2 cellular contexts compared by ENCODE assay signal in the genomic region with DNA sequence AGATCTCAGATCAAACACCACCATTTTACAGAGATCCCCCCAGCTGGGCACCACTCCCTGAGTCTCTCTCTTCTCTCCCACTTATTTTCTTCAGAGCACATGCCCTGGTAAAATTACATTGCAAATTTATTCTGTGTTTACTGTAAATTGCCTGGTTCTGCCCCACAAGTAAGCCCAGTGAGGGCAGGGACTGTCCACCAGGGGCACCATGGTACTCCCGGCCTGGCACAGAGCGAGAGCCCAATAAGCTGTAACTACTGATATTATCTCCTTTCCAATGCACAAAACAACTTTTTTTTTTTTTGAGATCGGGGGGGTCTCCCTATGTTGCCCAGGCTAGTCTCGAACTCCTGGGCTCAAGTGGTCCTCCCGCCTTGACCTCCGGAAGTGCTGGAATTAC.
TF ChIP-seq lines count a peak whose summit lies in the region.

No MANE protein-coding gene starts in this region.

TF ChIP-seq in HCT116, 20 proteins besides CTCF, POLR2A, EP300 and RAD21 (continued from another document):
- TF ChIP-seq, protein P1, sequence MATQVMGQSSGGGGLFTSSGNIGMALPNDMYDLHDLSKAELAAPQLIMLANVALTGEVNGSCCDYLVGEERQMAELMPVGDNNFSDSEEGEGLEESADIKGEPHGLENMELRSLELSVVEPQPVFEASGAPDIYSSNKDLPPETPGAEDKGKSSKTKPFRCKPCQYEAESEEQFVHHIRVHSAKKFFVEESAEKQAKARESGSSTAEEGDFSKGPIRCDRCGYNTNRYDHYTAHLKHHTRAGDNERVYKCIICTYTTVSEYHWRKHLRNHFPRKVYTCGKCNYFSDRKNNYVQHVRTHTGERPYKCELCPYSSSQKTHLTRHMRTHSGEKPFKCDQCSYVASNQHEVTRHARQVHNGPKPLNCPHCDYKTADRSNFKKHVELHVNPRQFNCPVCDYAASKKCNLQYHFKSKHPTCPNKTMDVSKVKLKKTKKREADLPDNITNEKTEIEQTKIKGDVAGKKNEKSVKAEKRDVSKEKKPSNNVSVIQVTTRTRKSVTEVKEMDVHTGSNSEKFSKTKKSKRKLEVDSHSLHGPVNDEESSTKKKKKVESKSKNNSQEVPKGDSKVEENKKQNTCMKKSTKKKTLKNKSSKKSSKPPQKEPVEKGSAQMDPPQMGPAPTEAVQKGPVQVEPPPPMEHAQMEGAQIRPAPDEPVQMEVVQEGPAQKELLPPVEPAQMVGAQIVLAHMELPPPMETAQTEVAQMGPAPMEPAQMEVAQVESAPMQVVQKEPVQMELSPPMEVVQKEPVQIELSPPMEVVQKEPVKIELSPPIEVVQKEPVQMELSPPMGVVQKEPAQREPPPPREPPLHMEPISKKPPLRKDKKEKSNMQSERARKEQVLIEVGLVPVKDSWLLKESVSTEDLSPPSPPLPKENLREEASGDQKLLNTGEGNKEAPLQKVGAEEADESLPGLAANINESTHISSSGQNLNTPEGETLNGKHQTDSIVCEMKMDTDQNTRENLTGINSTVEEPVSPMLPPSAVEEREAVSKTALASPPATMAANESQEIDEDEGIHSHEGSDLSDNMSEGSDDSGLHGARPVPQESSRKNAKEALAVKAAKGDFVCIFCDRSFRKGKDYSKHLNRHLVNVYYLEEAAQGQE (IDR thresholded peaks at IDR 0.05; ENCODE audit: low read depth) = no peak
- TF ChIP-seq ZNF274 (IDR thresholded peaks at IDR 0.05; ENCODE audit: low read depth, low read length) (no peak), SRF (IDR thresholded peaks at IDR 0.05; ENCODE audit: low read depth) (no peak), JUND (IDR thresholded peaks at IDR 0.05) (no peak)
TF ChIP-seq in HCT116: peak in this region for 0.

TF ChIP-seq in SK-N-SH treated with all-trans-retinoic acid at 6 μM for 48 hours, 23 proteins besides CTCF, POLR2A, EP300 and RAD21 (continued from another document):
- TF ChIP-seq, protein P2, sequence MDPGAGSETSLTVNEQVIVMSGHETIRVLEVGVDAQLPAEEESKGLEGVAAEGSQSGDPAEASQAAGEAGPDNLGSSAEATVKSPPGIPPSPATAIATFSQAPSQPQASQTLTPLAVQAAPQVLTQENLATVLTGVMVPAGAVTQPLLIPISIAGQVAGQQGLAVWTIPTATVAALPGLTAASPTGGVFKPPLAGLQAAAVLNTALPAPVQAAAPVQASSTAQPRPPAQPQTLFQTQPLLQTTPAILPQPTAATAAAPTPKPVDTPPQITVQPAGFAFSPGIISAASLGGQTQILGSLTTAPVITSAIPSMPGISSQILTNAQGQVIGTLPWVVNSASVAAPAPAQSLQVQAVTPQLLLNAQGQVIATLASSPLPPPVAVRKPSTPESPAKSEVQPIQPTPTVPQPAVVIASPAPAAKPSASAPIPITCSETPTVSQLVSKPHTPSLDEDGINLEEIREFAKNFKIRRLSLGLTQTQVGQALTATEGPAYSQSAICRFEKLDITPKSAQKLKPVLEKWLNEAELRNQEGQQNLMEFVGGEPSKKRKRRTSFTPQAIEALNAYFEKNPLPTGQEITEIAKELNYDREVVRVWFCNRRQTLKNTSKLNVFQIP (CRISPR knock-in tag; IDR thresholded peaks at IDR 0.05; ENCODE audit: borderline replicate concordance, low read depth) = no peak
- TF ChIP-seq ZNF70 (CRISPR knock-in tag; IDR thresholded peaks at IDR 0.05) (no peak), ZC3H10 (CRISPR knock-in tag; IDR thresholded peaks at IDR 0.05) (no peak), ARNTL (CRISPR knock-in tag; IDR thresholded peaks at IDR 0.05; ENCODE audit: borderline replicate concordance, low read depth) (no peak), ZFP3 (CRISPR knock-in tag; IDR thresholded peaks at IDR 0.05) (no peak), ESRRG (CRISPR knock-in tag; IDR thresholded peaks at IDR 0.05) (no peak), ZNF8 (CRISPR knock-in tag; IDR thresholded peaks at IDR 0.05) (no peak), PPARA (CRISPR knock-in tag; IDR thresholded peaks at IDR 0.05; ENCODE audit: borderline replicate concordance) (no peak), ZNF565 (CRISPR knock-in tag; conservative IDR thresholded peaks at IDR 0.05; ENCODE audit: low read depth) (no peak), ISL1 (CRISPR knock-in tag; IDR thresholded peaks at IDR 0.05) (no peak), SNAI2 (CRISPR knock-in tag; IDR thresholded peaks at IDR 0.05) (no peak)
- TF ChIP-seq, protein P3, sequence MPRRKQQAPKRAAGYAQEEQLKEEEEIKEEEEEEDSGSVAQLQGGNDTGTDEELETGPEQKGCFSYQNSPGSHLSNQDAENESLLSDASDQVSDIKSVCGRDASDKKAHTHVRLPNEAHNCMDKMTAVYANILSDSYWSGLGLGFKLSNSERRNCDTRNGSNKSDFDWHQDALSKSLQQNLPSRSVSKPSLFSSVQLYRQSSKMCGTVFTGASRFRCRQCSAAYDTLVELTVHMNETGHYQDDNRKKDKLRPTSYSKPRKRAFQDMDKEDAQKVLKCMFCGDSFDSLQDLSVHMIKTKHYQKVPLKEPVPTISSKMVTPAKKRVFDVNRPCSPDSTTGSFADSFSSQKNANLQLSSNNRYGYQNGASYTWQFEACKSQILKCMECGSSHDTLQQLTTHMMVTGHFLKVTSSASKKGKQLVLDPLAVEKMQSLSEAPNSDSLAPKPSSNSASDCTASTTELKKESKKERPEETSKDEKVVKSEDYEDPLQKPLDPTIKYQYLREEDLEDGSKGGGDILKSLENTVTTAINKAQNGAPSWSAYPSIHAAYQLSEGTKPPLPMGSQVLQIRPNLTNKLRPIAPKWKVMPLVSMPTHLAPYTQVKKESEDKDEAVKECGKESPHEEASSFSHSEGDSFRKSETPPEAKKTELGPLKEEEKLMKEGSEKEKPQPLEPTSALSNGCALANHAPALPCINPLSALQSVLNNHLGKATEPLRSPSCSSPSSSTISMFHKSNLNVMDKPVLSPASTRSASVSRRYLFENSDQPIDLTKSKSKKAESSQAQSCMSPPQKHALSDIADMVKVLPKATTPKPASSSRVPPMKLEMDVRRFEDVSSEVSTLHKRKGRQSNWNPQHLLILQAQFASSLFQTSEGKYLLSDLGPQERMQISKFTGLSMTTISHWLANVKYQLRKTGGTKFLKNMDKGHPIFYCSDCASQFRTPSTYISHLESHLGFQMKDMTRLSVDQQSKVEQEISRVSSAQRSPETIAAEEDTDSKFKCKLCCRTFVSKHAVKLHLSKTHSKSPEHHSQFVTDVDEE (CRISPR knock-in tag; IDR thresholded peaks at IDR 0.05) = no peak
- TF ChIP-seq, protein P4, sequence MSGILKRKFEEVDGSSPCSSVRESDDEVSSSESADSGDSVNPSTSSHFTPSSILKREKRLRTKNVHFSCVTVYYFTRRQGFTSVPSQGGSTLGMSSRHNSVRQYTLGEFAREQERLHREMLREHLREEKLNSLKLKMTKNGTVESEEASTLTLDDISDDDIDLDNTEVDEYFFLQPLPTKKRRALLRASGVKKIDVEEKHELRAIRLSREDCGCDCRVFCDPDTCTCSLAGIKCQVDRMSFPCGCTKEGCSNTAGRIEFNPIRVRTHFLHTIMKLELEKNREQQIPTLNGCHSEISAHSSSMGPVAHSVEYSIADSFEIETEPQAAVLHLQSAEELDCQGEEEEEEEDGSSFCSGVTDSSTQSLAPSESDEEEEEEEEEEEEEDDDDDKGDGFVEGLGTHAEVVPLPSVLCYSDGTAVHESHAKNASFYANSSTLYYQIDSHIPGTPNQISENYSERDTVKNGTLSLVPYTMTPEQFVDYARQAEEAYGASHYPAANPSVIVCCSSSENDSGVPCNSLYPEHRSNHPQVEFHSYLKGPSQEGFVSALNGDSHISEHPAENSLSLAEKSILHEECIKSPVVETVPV (CRISPR knock-in tag; IDR thresholded peaks at IDR 0.05) = no peak
- TF ChIP-seq, protein P5, sequence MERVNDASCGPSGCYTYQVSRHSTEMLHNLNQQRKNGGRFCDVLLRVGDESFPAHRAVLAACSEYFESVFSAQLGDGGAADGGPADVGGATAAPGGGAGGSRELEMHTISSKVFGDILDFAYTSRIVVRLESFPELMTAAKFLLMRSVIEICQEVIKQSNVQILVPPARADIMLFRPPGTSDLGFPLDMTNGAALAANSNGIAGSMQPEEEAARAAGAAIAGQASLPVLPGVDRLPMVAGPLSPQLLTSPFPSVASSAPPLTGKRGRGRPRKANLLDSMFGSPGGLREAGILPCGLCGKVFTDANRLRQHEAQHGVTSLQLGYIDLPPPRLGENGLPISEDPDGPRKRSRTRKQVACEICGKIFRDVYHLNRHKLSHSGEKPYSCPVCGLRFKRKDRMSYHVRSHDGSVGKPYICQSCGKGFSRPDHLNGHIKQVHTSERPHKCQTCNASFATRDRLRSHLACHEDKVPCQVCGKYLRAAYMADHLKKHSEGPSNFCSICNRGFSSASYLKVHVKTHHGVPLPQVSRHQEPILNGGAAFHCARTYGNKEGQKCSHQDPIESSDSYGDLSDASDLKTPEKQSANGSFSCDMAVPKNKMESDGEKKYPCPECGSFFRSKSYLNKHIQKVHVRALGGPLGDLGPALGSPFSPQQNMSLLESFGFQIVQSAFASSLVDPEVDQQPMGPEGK (CRISPR knock-in tag; IDR thresholded peaks at IDR 0.05; ENCODE audit: borderline replicate concordance) = no peak
